ENCODE assay signal across 13 cellular contexts in genomic region chr20:54345817-54346216, GRCh38.
DNase-seq lines count a peak whose midpoint lies in the region; ATAC-seq and TF ChIP-seq lines count a peak whose summit lies in the region.
"Had no signal": no experiment of that assay in that cellular context is flagged by ENCODE, and none has a peak within 500 bp of the region (broad histone marks: within the 10 kb centered on the region; RNA-seq: fewer than 3 reads in every experiment).

No MANE protein-coding gene starts in this region.

- no peak for TF ChIP-seq POLR2A in testis (IDR thresholded peaks at IDR 0.05)

- intact Hi-C loops in tibial artery (cut with DNase I; ENCODE audit: low total_unique reads) (no loop called here), testis (cut with DNase I; ENCODE audit: low total_unique reads) (no loop called here), Caco-2 (cut with micrococcal nuclease; ENCODE audit: unreplicated experiment) (no loop called here)

- H3K27me3 Mint-ChIP-seq in HFFc6 (ENCODE audit: insufficient read depth), result no peaks in the 10 kb centered on the region
- peaks cover 5 to 29% (median 14%) of the 10 kb centered on the region in 5 donors for H3K27me3 Mint-ChIP-seq in naive thymus-derived CD8-positive, alpha-beta T cell
- peaks cover 5% of the 10 kb centered on the region for H3K27me3 Mint-ChIP-seq in Caco-2 (ENCODE audit: insufficient read depth, unreplicated experiment)

- H3K4me1 ChIP-seq in ACC112 (ENCODE audit: control insufficient read depth, insufficient read depth, low read length, unreplicated experiment), result peaks cover 52% of the 10 kb centered on the region
- peaks cover 51% of the 10 kb centered on the region for H3K4me1 ChIP-seq in adipocyte (ENCODE audit: control insufficient read depth, insufficient read depth, low read length)
- H3K4me1 ChIP-seq in iPS-20b (ENCODE audit: insufficient read depth, low read length), result peaks cover 26% of the 10 kb centered on the region
- H3K4me1 ChIP-seq in tibial artery, result peaks cover 0 to 19% (median 7%) of the 10 kb centered on the region in 4 donors
- H3K4me1 ChIP-seq in testis, result no peaks in the 10 kb centered on the region
- no peaks in the 10 kb centered on the region for H3K4me1 ChIP-seq in Caco-2

- H3K27ac ChIP-seq in ACC112 (ENCODE audit: low read depth, low read length), result peak overlapping the region; percentile 56
- peak overlapping the region; percentile 48 for H3K27ac ChIP-seq in iPS-20b (ENCODE audit: low read length)
- H3K27ac ChIP-seq in tibial artery, result no peak overlapping the region
- no peak overlapping the region for H3K27ac ChIP-seq in testis
- H3K27ac ChIP-seq: KMS-11 had no signal

- no TSS peak for BruUV-seq in Caco-2 (replicated peaks; lab: Mats Ljungman, UMichigan)

- TF ChIP-seq CTCF in HFFc6 (IDR thresholded peaks at IDR 0.05) (no peak), tibial artery (IDR thresholded peaks at IDR 0.05) (no peak), testis (IDR thresholded peaks at IDR 0.05) (no peak), Caco-2 (IDR thresholded peaks at IDR 0.05; ENCODE audit: insufficient read depth in 1 of 2, low read depth in 1 of 2, low read length in 1 of 2, severe bottlenecking in 1 of 2, unreplicated experiment in 1 of 2) (no peak)

- H3K9me3 ChIP-seq in adipocyte (ENCODE audit: control insufficient read depth, low read length), result no peaks in the 10 kb centered on the region
- no peaks in the 10 kb centered on the region for H3K9me3 ChIP-seq in iPS-20b (ENCODE audit: insufficient read depth, low read depth, low read length)
- no peaks in the 10 kb centered on the region for H3K9me3 ChIP-seq in tibial artery
- no peaks in the 10 kb centered on the region for H3K9me3 ChIP-seq in testis
- no peaks in the 10 kb centered on the region for H3K9me3 ChIP-seq in Caco-2

- H3K36me3 Mint-ChIP-seq in HFFc6 (ENCODE audit: low read depth) (no peaks in the 10 kb centered on the region), Caco-2 (ENCODE audit: insufficient read depth, unreplicated experiment) (no peaks in the 10 kb centered on the region)
- no peaks in the 10 kb centered on the region for H3K36me3 Mint-ChIP-seq in naive thymus-derived CD8-positive, alpha-beta T cell

- DNase-seq in HFFc6 (peak; percentile 16), adipocyte (ENCODE audit: low read depth) (peak; percentile 27), tibial artery (no peak), testis (no peak), Caco-2 (no peak)
- no peak for DNase-seq in naive thymus-derived CD8-positive, alpha-beta T cell
- DNase-seq: activated effector memory CD4-positive, alpha-beta T cell treated with Interleukin-2 at 50 U/mL for 16 hours; NCI-H748 treated with DMSO at 0.1 percent for 48 hours; SHP77 treated with DMSO at 0.1 percent for 48 hours; small intestine had no signal

- H3K9ac ChIP-seq in adipocyte (ENCODE audit: low read length) (peak overlapping the region; percentile 82), iPS-20b (ENCODE audit: low read depth, low read length) (peak overlapping the region; percentile 6; the same call in 1 of the 2 replicates)
- H3K9ac ChIP-seq: KMS-11 had no signal

- peak overlapping the region; percentile 11 for H2AFZ ChIP-seq in ACC112 (ENCODE audit: low read length, unreplicated experiment)

- H3K4me3 ChIP-seq in ACC112 (ENCODE audit: low read depth, low read length) (peak overlapping the region; percentile 8), adipocyte (ENCODE audit: low read length) (peak overlapping the region; percentile 76), iPS-20b (ENCODE audit: low read length) (peak overlapping the region; percentile 25; the same call in 1 of the 2 replicates), tibial artery (no peak overlapping the region), testis (no peak overlapping the region), Caco-2 (ENCODE audit: low read depth, low read length) (no peak overlapping the region)

- WGBS in testis, 2 donors, result 48 to 62% methylated on average over 2 of the region's 2 CpGs

- H3K36me3 ChIP-seq in ACC112 (ENCODE audit: insufficient read depth, low read length) (no peaks in the 10 kb centered on the region), adipocyte (ENCODE audit: control insufficient read depth, insufficient read depth, low read length, severe bottlenecking) (no peaks in the 10 kb centered on the region), iPS-20b (ENCODE audit: insufficient read depth, low read depth, low read length) (no peaks in the 10 kb centered on the region), tibial artery (no peaks in the 10 kb centered on the region), testis (ENCODE audit: low read depth, missing control alignments) (no peaks in the 10 kb centered on the region), Caco-2 (ENCODE audit: control insufficient read depth, insufficient read depth, low read length) (no peaks in the 10 kb centered on the region)

- no peaks in the 10 kb centered on the region for H3K79me2 ChIP-seq in ACC112 (ENCODE audit: control insufficient read depth, insufficient read depth, low read length, unreplicated experiment)

- ATAC-seq in naive thymus-derived CD8-positive, alpha-beta T cell, result no peak

- H3K9me3 Mint-ChIP-seq in HFFc6 (no peaks in the 10 kb centered on the region), Caco-2 (ENCODE audit: unreplicated experiment) (no peaks in the 10 kb centered on the region)
- H3K9me3 Mint-ChIP-seq in naive thymus-derived CD8-positive, alpha-beta T cell, result peaks cover 0 to 3% (median 0%) of the 10 kb centered on the region in 9 donors

- peak overlapping the region; percentile 63 for H3K4me3 Mint-ChIP-seq in HFFc6
- no peak overlapping the region for H3K4me3 Mint-ChIP-seq in naive thymus-derived CD8-positive, alpha-beta T cell
- no peak overlapping the region for H3K4me3 Mint-ChIP-seq in Caco-2 (ENCODE audit: unreplicated experiment)

- H3K27ac Mint-ChIP-seq in HFFc6 (peak overlapping the region; percentile 77; the same call in 1 of the 2 replicates), Caco-2 (ENCODE audit: unreplicated experiment) (no peak overlapping the region)
- peak overlapping the region in 1 of 10 donors; percentile 37 for H3K27ac Mint-ChIP-seq in naive thymus-derived CD8-positive, alpha-beta T cell

- CTCF ChIA-PET in Caco-2 (lab: Charles Lee), result no interaction called here

- POLR2A ChIA-PET in naive thymus-derived CD8-positive, alpha-beta T cell (lab: Charles Lee), result no interaction called here
- POLR2A ChIA-PET in Caco-2 (lab: Charles Lee), result no interaction called here

- H3K4me1 Mint-ChIP-seq in HFFc6 (ENCODE audit: low read depth), result peaks cover 75% of the 10 kb centered on the region
- no peaks in the 10 kb centered on the region for H3K4me1 Mint-ChIP-seq in naive thymus-derived CD8-positive, alpha-beta T cell
- H3K4me1 Mint-ChIP-seq in Caco-2 (ENCODE audit: low read depth, unreplicated experiment), result no peaks in the 10 kb centered on the region

- H3K27me3 ChIP-seq in ACC112 (ENCODE audit: insufficient read depth, low read length) (no peaks in the 10 kb centered on the region), adipocyte (replicated peaks; ENCODE audit: control insufficient read depth, insufficient read depth, low read length) (no peaks in the 10 kb centered on the region), iPS-20b (ENCODE audit: insufficient read depth, low read length) (no peaks in the 10 kb centered on the region), tibial artery (no peaks in the 10 kb centered on the region), testis (no peaks in the 10 kb centered on the region), Caco-2 (replicated peaks; ENCODE audit: control insufficient read depth, insufficient read depth, low read length) (no peaks in the 10 kb centered on the region)

Comparison
In these comparisons a context has a peak if more than half of its experiments do, and no peak if none do; other contexts are left out.
1. H3K27ac ChIP-seq: peak in ACC112 (single experiment) and iPS-20b (single experiment); none in tibial artery (0 of 2) and testis (0 of 2).
2. H3K4me3 ChIP-seq: peak in ACC112 (single experiment), adipocyte (single experiment) and iPS-20b (single experiment); none in tibial artery (0 of 2), testis (0 of 2) and Caco-2 (single experiment).
3. DNase-seq: peak in HFFc6 (single experiment) and adipocyte (single experiment); none in tibial artery (0 of 2), testis (single experiment), naive thymus-derived CD8-positive, alpha-beta T cell (0 of 10) and Caco-2 (0 of 2).